In genomic region chr1:171507435-171507834, GRCh38 we compare ENCODE assay signal across 18 cellular contexts. TPM values are rescaled to one million over a fixed set of nuclear protein-coding genes. Genes with fewer than 3 reads are reported as not detected.
DNase-seq lines count a peak whose midpoint lies in the region; ATAC-seq, FAIRE-seq and TF ChIP-seq lines count a peak whose summit lies in the region.
"Had no signal": no experiment of that assay in that cellular context is flagged by ENCODE, and none has a peak within 500 bp of the region (broad histone marks: within the 10 kb centered on the region; RNA-seq: fewer than 3 reads in every experiment).

No MANE protein-coding gene starts in this region.

- H3K4me3 Mint-ChIP-seq in MCF 10A (ENCODE audit: unreplicated experiment) (no peak overlapping the region), IgD-negative memory B cell (peak overlapping the region in 3 of 4 donors; percentile 18 to 70 (median 19))
- H3K4me3 Mint-ChIP-seq in effector memory CD8-positive, alpha-beta T cell, result peak overlapping the region; percentile 66
- H3K4me3 Mint-ChIP-seq in stimulated activated memory B cell treated with anti-CD40 and anti-IgM and Interleukin-4, amounts not matched to agents 10 μg/mL and 1 μg/mL and 100 μg/mL, for 72 hours, result no peak overlapping the region
- H3K4me3 Mint-ChIP-seq: brain had no signal

- H3K27me3 ChIP-seq in mammary epithelial cell (ENCODE audit: insufficient read depth, low read length), result no peaks in the 10 kb centered on the region
- H3K27me3 ChIP-seq: left lung, tibial artery had no signal

- H3K4me1 ChIP-seq in mammary epithelial cell (ENCODE audit: insufficient read depth, low read length), result no peaks in the 10 kb centered on the region

- CTCF ChIA-PET in MCF 10A (lab: Yijun Ruan, JAX) (interaction anchor here (0.7 to 2.1 kb wide), 5 partner anchors 8 to 540 kb away, joined by 3 to 12 read pairs (median 4); partner anchors contain the start of gene PRRC2C), mammary epithelial cell (lab: Charles Lee; ENCODE audit: low non-redundant PET) (no interaction called here)

- no peak overlapping the region for H3K9ac ChIP-seq in mammary epithelial cell (ENCODE audit: insufficient read depth, low read length)

- H3K36me3 ChIP-seq in mammary epithelial cell (ENCODE audit: insufficient read depth, low read length), result peaks cover 3% of the 10 kb centered on the region
- H3K36me3 ChIP-seq: left lung, tibial artery had no signal

- H3K9me3 Mint-ChIP-seq in MCF 10A (ENCODE audit: unreplicated experiment) (no peaks in the 10 kb centered on the region), IgD-negative memory B cell (no peaks in the 10 kb centered on the region)
- H3K9me3 Mint-ChIP-seq in effector memory CD8-positive, alpha-beta T cell, result no peaks in the 10 kb centered on the region
- no peaks in the 10 kb centered on the region for H3K9me3 Mint-ChIP-seq in stimulated activated memory B cell treated with anti-CD40 and anti-IgM and Interleukin-4, amounts not matched to agents 10 μg/mL and 1 μg/mL and 100 μg/mL, for 72 hours
- H3K9me3 Mint-ChIP-seq: activated T-helper 2 cell treated with anti-CD3 and anti-CD28 coated beads, Interferon-gamma antibody, Interleukin-2, Interleukin-4, amounts not matched to agents 10 μg/mL and 5 μg/mL and 100 μg/mL, durations not matched to agents 14 hours and 24 hours and 36 hours had no signal

- H3K9me3 ChIP-seq in mammary epithelial cell (replicated peaks; ENCODE audit: insufficient read depth, low read length), result no peaks in the 10 kb centered on the region
- H3K9me3 ChIP-seq: left lung, tibial artery had no signal

- H3K4me1 Mint-ChIP-seq in MCF 10A (ENCODE audit: insufficient read depth, unreplicated experiment) (peaks cover 59% of the 10 kb centered on the region), IgD-negative memory B cell (peaks cover 68 to 80% (median 73%) of the 10 kb centered on the region in 3 donors)
- peaks cover 71 to 94% of the 10 kb centered on the region in 2 donors for H3K4me1 Mint-ChIP-seq in effector memory CD8-positive, alpha-beta T cell (ENCODE audit: low read depth in 2 of 2)
- H3K4me1 Mint-ChIP-seq in stimulated activated memory B cell treated with anti-CD40 and anti-IgM and Interleukin-4, amounts not matched to agents 10 μg/mL and 1 μg/mL and 100 μg/mL, for 72 hours, result peaks cover 93% of the 10 kb centered on the region

- ATAC-seq in effector memory CD8-positive, alpha-beta T cell (replicated peaks), result no peak
- no peak for ATAC-seq in stimulated activated memory B cell treated with anti-CD40 and anti-IgM and Interleukin-4, amounts not matched to agents 10 μg/mL and 1 μg/mL and 100 μg/mL, for 72 hours
- ATAC-seq: left lung had no signal

- peak; percentile 13 for DNase-seq in MCF 10A (ENCODE audit: unreplicated experiment)
- DNase-seq in mammary epithelial cell, result no peak
- DNase-seq in effector memory CD8-positive, alpha-beta T cell, result no peak
- no peak for DNase-seq in T-helper 9 cell
- no peak for DNase-seq in RCC 7860 (ENCODE audit: low spot score)
- DNase-seq in HT-29 (ENCODE audit: low spot score), result no peak
- DNase-seq: activated CD4-positive, alpha-beta T cell treated with anti-CD3 and anti-CD28 coated beads for 1 hour; left lung; NCI-H1048; NCI-H2171; retina; tibial artery had no signal

- no peaks in the 10 kb centered on the region for H3K27me3 Mint-ChIP-seq in MCF 10A (ENCODE audit: insufficient read depth, unreplicated experiment)
- no peaks in the 10 kb centered on the region for H3K27me3 Mint-ChIP-seq in IgD-negative memory B cell
- no peaks in the 10 kb centered on the region for H3K27me3 Mint-ChIP-seq in effector memory CD8-positive, alpha-beta T cell
- H3K27me3 Mint-ChIP-seq in stimulated activated memory B cell treated with anti-CD40 and anti-IgM and Interleukin-4, amounts not matched to agents 10 μg/mL and 1 μg/mL and 100 μg/mL, for 72 hours, result no peaks in the 10 kb centered on the region
- H3K27me3 Mint-ChIP-seq: brain had no signal

- dilution Hi-C loops in mammary epithelial cell (cut with HindIII; ENCODE audit: low sequenced_read_pairs), result no loop called here

- POLR2A ChIA-PET in MCF 10A (lab: Yijun Ruan, JAX), result interaction anchor here (0.9 to 3.8 kb wide), 2 partner anchors 21 to 274 kb away, joined by 3 to 22 read pairs; partner anchors contain the start of genes METTL13 and PRRC2C

- no peak overlapping the region for H2AFZ ChIP-seq in mammary epithelial cell (ENCODE audit: low read depth, low read length)

- peaks cover 37% of the 10 kb centered on the region for H4K20me1 ChIP-seq in mammary epithelial cell (ENCODE audit: insufficient read depth, low read length)

- FAIRE-seq in RCC 7860 (lab: Jason Lieb, UNC), result no peak
- FAIRE-seq: H1 had no signal

- intact Hi-C loops in MCF 10A (cut with micrococcal nuclease), result no loop called here
- intact Hi-C loops in mammary epithelial cell (cut with micrococcal nuclease), result loop anchor here (5.0 kb wide), 1 partner anchor 75 kb away; no protein-coding TSS in a partner anchor

- TF ChIP-seq CTCF in MCF 10A (IDR thresholded peaks at IDR 0.05; ENCODE audit: unreplicated experiment) (no peak), mammary epithelial cell (conservative IDR thresholded peaks at IDR 0.05 in 1 of 2, IDR thresholded peaks at IDR 0.05 in 1 of 2; ENCODE audit: extremely low read depth in 1 of 2, insufficient read depth in 1 of 2, low read depth in 1 of 2, low read length in 2 of 2) (no peak)

- H3K4me2 ChIP-seq in mammary epithelial cell (ENCODE audit: insufficient read depth, low read depth, low read length), result no peak overlapping the region

- H3K4me3 ChIP-seq in mammary epithelial cell (replicated peaks in 1 of 3; ENCODE audit: insufficient read depth in 1 of 3, low read depth in 2 of 3, low read length in 3 of 3), result no peak overlapping the region
- H3K4me3 ChIP-seq: left lung, tibial artery had no signal

- H3K36me3 Mint-ChIP-seq in MCF 10A (ENCODE audit: insufficient read depth, unreplicated experiment) (peaks cover 24% of the 10 kb centered on the region), IgD-negative memory B cell (peaks cover 5% of the 10 kb centered on the region)
- H3K36me3 Mint-ChIP-seq in effector memory CD8-positive, alpha-beta T cell (ENCODE audit: insufficient read depth), result peaks cover 26% of the 10 kb centered on the region
- H3K36me3 Mint-ChIP-seq in stimulated activated memory B cell treated with anti-CD40 and anti-IgM and Interleukin-4, amounts not matched to agents 10 μg/mL and 1 μg/mL and 100 μg/mL, for 72 hours, result peaks cover 24% of the 10 kb centered on the region

- H3K27ac Mint-ChIP-seq in MCF 10A (ENCODE audit: low read depth, unreplicated experiment) (peak overlapping the region; percentile 14), IgD-negative memory B cell (peak overlapping the region; percentile 29 to 60 (median 59))
- peak overlapping the region; percentile 75 to 91 for H3K27ac Mint-ChIP-seq in effector memory CD8-positive, alpha-beta T cell
- peak overlapping the region; percentile 55 for H3K27ac Mint-ChIP-seq in stimulated activated memory B cell treated with anti-CD40 and anti-IgM and Interleukin-4, amounts not matched to agents 10 μg/mL and 1 μg/mL and 100 μg/mL, for 72 hours
- H3K27ac Mint-ChIP-seq: activated T-helper 2 cell treated with anti-CD3 and anti-CD28 coated beads, Interferon-gamma antibody, Interleukin-2, Interleukin-4, amounts not matched to agents 10 μg/mL and 5 μg/mL and 100 μg/mL, durations not matched to agents 14 hours and 24 hours and 36 hours had no signal

- peaks cover 100% of the 10 kb centered on the region for H3K79me2 ChIP-seq in mammary epithelial cell (ENCODE audit: insufficient read depth, low read length)

- in situ Hi-C loops in mammary epithelial cell (cut with MboI; ENCODE audit: low sequenced_read_pairs in 2 of 2), result no loop called here

- 100% methylated on average over 4 of the region's 4 CpGs for WGBS in mammary epithelial cell (ENCODE audit: low coverage, missing lambda C conversion rate)

- H3K27ac ChIP-seq in mammary epithelial cell (ENCODE audit: insufficient read depth, low read depth, low read length), result no peak overlapping the region
- H3K27ac ChIP-seq: left lung, RWPE1, tibial artery had no signal

- BruUV-seq in MCF 10A (replicated peaks; lab: Mats Ljungman, UMichigan) (no TSS peak), mammary epithelial cell (replicated peaks; lab: Mats Ljungman, UMichigan) (no TSS peak)

RNA-seq across cellular contexts. Expression of gene PRRC2C, which starts 22.1 kb away (rescaled TPM):
- total RNA-seq in MCF 10A (2022) (296 and 298 TPM in 2 replicates), mammary epithelial cell (100 to 1,000 TPM in 1 of 2 donors, 10 to 100 TPM in 1; 56.3 to 177 TPM)
- polyA plus RNA-seq in mammary epithelial cell (49.5 TPM), IgD-negative memory B cell (67.2 TPM)
- polyA minus RNA-seq in mammary epithelial cell, result 165 TPM
- total RNA-seq in HT-29 (2014; rRNA removed; shearing (Covaris generic)), result 41.8 and 45.1 TPM in 2 replicates

Comparison
In these comparisons a context has a peak if more than half of its experiments do, and no peak if none do; other contexts are left out.
1. H3K27ac Mint-ChIP-seq: peak in every context shown above with its lines; median percentile 83 in effector memory CD8-positive, alpha-beta T cell; 59 in IgD-negative memory B cell; 55 in stimulated activated memory B cell treated with anti-CD40 and anti-IgM and Interleukin-4, amounts not matched to agents 10 μg/mL and 1 μg/mL and 100 μg/mL, for 72 hours; 14 in MCF 10A.
2. H3K4me3 Mint-ChIP-seq: peak in IgD-negative memory B cell (3 of 4) and effector memory CD8-positive, alpha-beta T cell (2 of 2); none in MCF 10A (single experiment) and stimulated activated memory B cell treated with anti-CD40 and anti-IgM and Interleukin-4, amounts not matched to agents 10 μg/mL and 1 μg/mL and 100 μg/mL, for 72 hours (single experiment).